ENCODE assay signal across 7 cellular contexts in the genomic region with DNA sequence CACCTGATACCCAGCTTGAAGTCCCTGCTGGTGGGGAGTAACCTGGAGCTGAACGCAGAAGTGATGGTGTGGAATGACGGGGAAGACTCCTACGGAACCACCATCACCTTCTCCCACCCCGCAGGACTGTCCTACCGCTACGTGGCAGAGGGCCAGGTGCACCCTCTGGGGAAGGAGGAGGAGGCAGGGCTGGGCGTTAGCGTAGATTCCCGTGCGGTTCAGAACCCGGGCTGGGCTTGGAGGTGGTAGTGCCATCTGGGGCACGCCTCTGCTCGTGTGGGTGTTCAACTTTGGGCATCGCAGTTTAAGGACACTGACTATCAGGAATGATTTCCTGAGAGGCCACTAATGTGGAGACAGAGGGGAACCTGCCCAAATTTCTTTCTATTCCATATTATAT. TPM values are rescaled to one million over a fixed set of nuclear protein-coding genes. Genes with fewer than 3 reads are reported as not detected.
"Had no signal": no experiment of that assay in that cellular context is flagged by ENCODE, and none has a peak within 500 bp of the region (broad histone marks: within the 10 kb centered on the region; RNA-seq: fewer than 3 reads in every experiment).

No MANE protein-coding gene starts in this region.

- H3K27ac Mint-ChIP-seq: GM23338 had no signal

- H3K9me3 ChIP-seq: HAP-1 had no signal

- DNase-seq: IMR-90 had no signal

- H3K4me3 ChIP-seq: GM23338, HAP-1, K562 had no signal

- H3K4me3 Mint-ChIP-seq: GM23338 had no signal

- H3K4me1 ChIP-seq: HAP-1 had no signal

- H3K36me3 ChIP-seq: HAP-1 had no signal

- H3K4me1 Mint-ChIP-seq: GM23338 had no signal

- ATAC-seq: GM23338, HCT116, K562 had no signal

RNA-seq across cellular contexts. Expression of gene ITGAX, which starts 18.3 kb away (rescaled TPM):
- total RNA-seq: GM23338, H1 had no signal

RNA-seq across cellular contexts. Expression of gene ITGAD, which starts 19.9 kb away (rescaled TPM):
- total RNA-seq: GM23338, H1, HT-29, IMR-90, K562 had no signal

RNA-seq across cellular contexts. Expression of gene COX6A2, which starts 54.9 kb away (rescaled TPM):
- total RNA-seq: GM23338, H1, HT-29, IMR-90, K562 had no signal
